Comparison of ENCODE assay signal across 12 cellular contexts in genomic region chr7:45028920-45029344, GRCh38. TPM values are rescaled to one million over a fixed set of nuclear protein-coding genes. Genes with fewer than 3 reads are reported as not detected.
DNase-seq lines count a peak whose midpoint lies in the region; ATAC-seq, FAIRE-seq and TF ChIP-seq lines count a peak whose summit lies in the region.
"Had no signal": no experiment of that assay in that cellular context is flagged by ENCODE, and none has a peak within 500 bp of the region (broad histone marks: within the 10 kb centered on the region; RNA-seq: fewer than 3 reads in every experiment).

No MANE protein-coding gene starts in this region.

- peaks cover 100% of the 10 kb centered on the region for H3K79me2 ChIP-seq in SU-DHL-6 (ENCODE audit: insufficient read depth, low read length)

- H3K27me3 Mint-ChIP-seq in activated naive CD4-positive, alpha-beta T cell treated with anti-CD3 and anti-CD28 coated beads for 36 hours (ENCODE audit: low read depth) = no peaks in the 10 kb centered on the region

- intact Hi-C loops in activated naive CD4-positive, alpha-beta T cell treated with anti-CD3 and anti-CD28 coated beads for 36 hours (cut with micrococcal nuclease) = loop anchor here (1.0 kb wide), 3 partner anchors 28 to 82 kb away; partner anchors contain the start of genes MYO1G and TBRG4
- intact Hi-C loops in kidney (cut with DNase I) (no loop called here), Right ventricle myocardium inferior (cut with DNase I) (no loop called here)

- CTCF ChIA-PET in activated naive CD4-positive, alpha-beta T cell treated with anti-CD3 and anti-CD28 coated beads for 36 hours (lab: Charles Lee) = interaction anchor here (0.6 to 3.3 kb wide), 4 partner anchors 25 to 55 kb away, joined by 3 to 18 read pairs (median 6); no protein-coding TSS in a partner anchor

- FAIRE-seq in kidney (lab: Jason Lieb, UNC) = no peak

- peaks cover 9% of the 10 kb centered on the region; the same call in 1 of the 2 replicates for H4K20me1 ChIP-seq in SU-DHL-6 (ENCODE audit: low read depth, low read length)

- H3K9me2 ChIP-seq in SU-DHL-6 (replicated peaks; ENCODE audit: insufficient read depth, low read length) = no peaks in the 10 kb centered on the region

- no peak overlapping the region for H2AFZ ChIP-seq in SU-DHL-6 (ENCODE audit: low read depth, low read length, severe bottlenecking)

- H3K4me1 Mint-ChIP-seq in activated naive CD4-positive, alpha-beta T cell treated with anti-CD3 and anti-CD28 coated beads for 36 hours (ENCODE audit: low read depth) = peaks cover 85% of the 10 kb centered on the region

- TF ChIP-seq CTCF in SU-DHL-6 (IDR thresholded peaks at IDR 0.05; ENCODE audit: insufficient read depth, low read length, poor library complexity, severe bottlenecking) = no peak
- no peak for TF ChIP-seq CTCF in kidney (IDR thresholded peaks at IDR 0.05; ENCODE audit: borderline replicate concordance, extremely low read depth, insufficient read depth)
- TF ChIP-seq CTCF in thoracic aorta (IDR thresholded peaks at IDR 0.05) = no peak

- H3F3A ChIP-seq in SU-DHL-6 (ENCODE audit: insufficient read depth) = peaks cover 33% of the 10 kb centered on the region

- peaks cover 42% of the 10 kb centered on the region for H3K36me3 Mint-ChIP-seq in activated naive CD4-positive, alpha-beta T cell treated with anti-CD3 and anti-CD28 coated beads for 36 hours (ENCODE audit: low read depth)

- H3K4me1 ChIP-seq in kidney (ENCODE audit: control insufficient read depth in 1 of 2, insufficient read depth in 1 of 2, low read depth in 1 of 2, low read length in 2 of 2) = no peaks in the 10 kb centered on the region
- peaks cover 9 to 10% of the 10 kb centered on the region in 2 donors for H3K4me1 ChIP-seq in thoracic aorta (ENCODE audit: control insufficient read depth in 1 of 2, low read depth in 2 of 2)

- H3K27ac ChIP-seq in SU-DHL-6 (ENCODE audit: low read depth, low read length) (peak overlapping the region; percentile 94), kidney (ENCODE audit: low read depth in 2 of 2, low read length in 2 of 2) (no peak overlapping the region), thoracic aorta (no peak overlapping the region)

- peak overlapping the region; percentile 82 for H3K27ac Mint-ChIP-seq in activated naive CD4-positive, alpha-beta T cell treated with anti-CD3 and anti-CD28 coated beads for 36 hours

- H3K9me3 ChIP-seq in SU-DHL-6 (ENCODE audit: insufficient read depth, low read length) (no peaks in the 10 kb centered on the region), kidney (ENCODE audit: control insufficient read depth in 1 of 2, low read length in 2 of 2) (no peaks in the 10 kb centered on the region), thoracic aorta (no peaks in the 10 kb centered on the region)

- no peaks in the 10 kb centered on the region for H3K27me3 ChIP-seq in SU-DHL-6 (ENCODE audit: low read length)
- no peaks in the 10 kb centered on the region for H3K27me3 ChIP-seq in thoracic aorta (replicated peaks; ENCODE audit: insufficient read depth)

- H3K4me3 Mint-ChIP-seq in activated naive CD4-positive, alpha-beta T cell treated with anti-CD3 and anti-CD28 coated beads for 36 hours = peak overlapping the region; percentile 65

- H3K4me3 ChIP-seq in SU-DHL-6 (ENCODE audit: insufficient read depth, low read length, poor library complexity, severe bottlenecking) (no peak overlapping the region), kidney (ENCODE audit: low read length in 2 of 2) (no peak overlapping the region), thoracic aorta (peak overlapping the region; percentile 52)

- ATAC-seq in thoracic aorta (ENCODE audit: insufficient number of reproducible peaks, low FRiP score, low read depth) (no peak), Right ventricle myocardium inferior (no peak)

- DNase-seq in activated naive CD4-positive, alpha-beta T cell treated with anti-CD3 and anti-CD28 coated beads for 36 hours = no peak
- no peak for DNase-seq in activated naive CD4-positive, alpha-beta T cell treated with Interleukin-2 at 50 U/mL for 16 hours
- DNase-seq in kidney (peak; percentile 26), thoracic aorta (ENCODE audit: low spot score) (no peak), cerebellum (ENCODE audit: low spot score) (no peak), Right ventricle myocardium inferior (ENCODE audit: missing footprints) (no peak)
- DNase-seq in stimulated activated CD4-positive, alpha-beta T cell treated with anti-CD3 and anti-CD28 coated beads, Interleukin-1b, Interleukin-23, amount 100 ng/mL, for 48 hours = no peak
- DNase-seq: activated effector memory CD4-positive, alpha-beta T cell treated with anti-CD3 and anti-CD28 coated beads, Interleukin-2, amount 50 U/mL, for 16 hours; NCI-H446; RPMI8226 had no signal

- H3K9me3 Mint-ChIP-seq in activated naive CD4-positive, alpha-beta T cell treated with anti-CD3 and anti-CD28 coated beads for 36 hours = peaks cover 6% of the 10 kb centered on the region

- H3K9ac ChIP-seq in SU-DHL-6 (ENCODE audit: low read length) (no peak overlapping the region), kidney (ENCODE audit: low read length in 2 of 2) (no peak overlapping the region)

- H3K36me3 ChIP-seq in SU-DHL-6 (ENCODE audit: low read length) = peaks cover 34% of the 10 kb centered on the region
- no peaks in the 10 kb centered on the region for H3K36me3 ChIP-seq in kidney (ENCODE audit: control insufficient read depth in 1 of 2, insufficient read depth in 2 of 2, low read length in 2 of 2)
- H3K36me3 ChIP-seq in thoracic aorta = peaks cover 3% of the 10 kb centered on the region

- no peak overlapping the region for H3K4me2 ChIP-seq in SU-DHL-6 (ENCODE audit: low read depth, low read length, poor library complexity, severe bottlenecking)

RNA-seq across cellular contexts. Expression of gene CCM2, which starts 28.9 kb away (rescaled TPM):
- total RNA-seq in activated naive CD4-positive, alpha-beta T cell treated with anti-CD3 and anti-CD28 coated beads for 36 hours = 10 to 100 TPM; 87.9 to 88.3 TPM
- total RNA-seq in kidney = 35.0 TPM
- polyA plus RNA-seq in kidney (ENCODE audit: insufficient read depth, low read depth, low replicate concordance) = 37.8 TPM
- total RNA-seq in thoracic aorta = 10 to 100 TPM; 43.0 to 49.7 TPM
- total RNA-seq in cerebellum = 18.8 TPM
- total RNA-seq in Right ventricle myocardium inferior = 38.7 TPM

RNA-seq across cellular contexts. Expression of gene MYO1G, which starts 50.1 kb away (rescaled TPM):
- 100 to 1,000 TPM; 391 to 406 TPM for total RNA-seq in activated naive CD4-positive, alpha-beta T cell treated with anti-CD3 and anti-CD28 coated beads for 36 hours
- total RNA-seq in kidney = 14.3 TPM
- 0.60 TPM for polyA plus RNA-seq in kidney (ENCODE audit: insufficient read depth, low read depth, low replicate concordance)
- 10 to 100 TPM in 1 of 2 donors, 1 to 10 TPM in 1; 2.0 to 13.8 TPM for total RNA-seq in thoracic aorta
- total RNA-seq in cerebellum = 0.54 TPM
- total RNA-seq in Right ventricle myocardium inferior = 1.9 TPM

RNA-seq across cellular contexts. Expression of gene NACAD, which starts 59.8 kb away (rescaled TPM):
- total RNA-seq in activated naive CD4-positive, alpha-beta T cell treated with anti-CD3 and anti-CD28 coated beads for 36 hours = under 1 TPM; 0.05 TPM
- total RNA-seq in kidney (4.2 TPM), thoracic aorta (10 to 100 TPM; 10.8 to 11.1 TPM), cerebellum (6.8 TPM), Right ventricle myocardium inferior (6.0 TPM)
- polyA plus RNA-seq in kidney (ENCODE audit: insufficient read depth, low read depth, low replicate concordance) = 5.0 TPM
- total RNA-seq: G401 had no signal

Comparison
In these comparisons a context has a peak if more than half of its experiments do, and no peak if none do; other contexts are left out.
1. RNA of gene MYO1G, which starts 50.1 kb away (total RNA-seq): 391 to 406 TPM in activated naive CD4-positive, alpha-beta T cell treated with anti-CD3 and anti-CD28 coated beads for 36 hours; 14.3 TPM in kidney (single experiment), 2.0 to 13.8 TPM in thoracic aorta, 1.9 TPM in Right ventricle myocardium inferior (single experiment) and 0.54 TPM in cerebellum (single experiment); every median in the first group is over 10 times any median in the second.